23 cellular contexts compared by ENCODE assay signal in the genomic region with DNA sequence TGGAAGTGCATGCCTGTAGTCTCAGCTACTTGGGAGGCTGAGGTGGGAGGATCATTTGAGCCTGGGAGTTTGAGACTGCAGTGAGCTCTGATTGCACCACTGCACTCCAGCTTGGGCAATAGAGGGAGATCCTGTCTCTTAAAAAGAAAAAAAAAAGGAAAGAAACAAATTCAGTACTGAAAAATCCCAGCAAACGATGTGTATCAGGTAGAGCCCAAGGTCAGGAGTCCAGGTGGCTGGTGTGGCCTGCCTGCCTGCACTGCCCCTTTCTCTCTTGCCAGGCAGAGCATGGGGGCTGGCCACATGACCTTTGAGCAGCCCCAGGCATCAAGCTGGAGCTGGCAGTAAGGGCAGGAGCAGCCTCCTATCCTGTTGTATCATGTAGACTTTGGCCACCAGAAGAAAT. TPM values are rescaled to one million over a fixed set of nuclear protein-coding genes. Genes with fewer than 3 reads are reported as not detected.
A peak's percentile ranks its signal among the peaks of the same experiment; 100 is the strongest.
DNase-seq lines count a peak whose midpoint lies in the region; ATAC-seq and TF ChIP-seq lines count a peak whose summit lies in the region.
"Had no signal": no experiment of that assay in that cellular context is flagged by ENCODE, and none has a peak within 500 bp of the region (broad histone marks: within the 10 kb centered on the region; RNA-seq: fewer than 3 reads in every experiment).

No MANE protein-coding gene starts in this region.

- no peaks in the 10 kb centered on the region for H3K9me3 Mint-ChIP-seq in activated T-cell treated with anti-CD3 and anti-CD28 coated beads, Interleukin-2, amount 50 U/mL, for 24 hours
- H3K9me3 Mint-ChIP-seq: endodermal cell; naive thymus-derived CD8-positive, alpha-beta T cell had no signal

- POLR2A ChIA-PET in HEK293T (lab: Yijun Ruan, JAX), result no interaction called here

- H3K4me1 ChIP-seq in mucosa of descending colon (ENCODE audit: low read depth) (no peaks in the 10 kb centered on the region), upper lobe of left lung (peaks cover 12 to 33% (median 28%) of the 10 kb centered on the region in 4 donors), gastrocnemius medialis (peaks cover 5 to 17% of the 10 kb centered on the region in 2 donors), tibial nerve (peaks cover 0 to 17% (median 0%) of the 10 kb centered on the region in 4 donors)
- H3K4me1 ChIP-seq: colonic mucosa had no signal

- no peak overlapping the region for H3K4me3 ChIP-seq in mucosa of descending colon
- H3K4me3 ChIP-seq in upper lobe of left lung, result no peak overlapping the region
- no peak overlapping the region for H3K4me3 ChIP-seq in gastrocnemius medialis
- no peak overlapping the region for H3K4me3 ChIP-seq in tibial nerve
- H3K4me3 ChIP-seq: body of pancreas, colonic mucosa, smooth muscle cell had no signal

- H3K27ac ChIP-seq in epithelial cell of prostate, result peak overlapping the region; percentile 26
- peak overlapping the region in 3 of 4 donors; percentile 38 to 71 (median 40) for H3K27ac ChIP-seq in upper lobe of left lung
- H3K27ac ChIP-seq in gastrocnemius medialis, result no peak overlapping the region
- no peak overlapping the region for H3K27ac ChIP-seq in tibial nerve
- H3K27ac ChIP-seq: body of pancreas, colonic mucosa had no signal

- H3K27me3 Mint-ChIP-seq in activated T-cell treated with anti-CD3 and anti-CD28 coated beads, Interleukin-2, amount 50 U/mL, for 24 hours, result no peaks in the 10 kb centered on the region
- H3K27me3 Mint-ChIP-seq: activated naive CD8-positive, alpha-beta T cell treated with anti-CD3 and anti-CD28 coated beads, Interleukin-2, amount 10 ng/mL, durations not matched to agents 7 days and 5 days; naive thymus-derived CD8-positive, alpha-beta T cell; progenitor cell of endocrine pancreas had no signal

- in situ Hi-C loops in gastrocnemius medialis (cut with MboI; ENCODE audit: low sequenced_read_pairs in 4 of 4), result no loop called here

- CTCF ChIA-PET in HEK293T (lab: Yijun Ruan, JAX), result no interaction called here

- ATAC-seq in mucosa of descending colon, result peak; percentile 35
- no peak for ATAC-seq in upper lobe of left lung (ENCODE audit: low FRiP score in 2 of 2)
- no peak for ATAC-seq in gastrocnemius medialis
- ATAC-seq: body of pancreas; naive thymus-derived CD8-positive, alpha-beta T cell had no signal

- no peak overlapping the region for H3K4me3 Mint-ChIP-seq in activated T-cell treated with anti-CD3 and anti-CD28 coated beads, Interleukin-2, amount 50 U/mL, for 24 hours
- H3K4me3 Mint-ChIP-seq: activated naive CD8-positive, alpha-beta T cell treated with anti-CD3 and anti-CD28 coated beads, Interleukin-2, amount 10 ng/mL, durations not matched to agents 7 days and 5 days; endodermal cell had no signal

- TF ChIP-seq EP300 in upper lobe of left lung (IDR thresholded peaks at IDR 0.05), result no peak
- TF ChIP-seq EP300 in tibial nerve (IDR thresholded peaks at IDR 0.05), result no peak

- no peak for DNase-seq in activated T-cell treated with anti-CD3 and anti-CD28 coated beads, Interleukin-2, amount 50 U/mL, for 24 hours
- no peak for DNase-seq in activated T-cell treated with anti-CD3 and anti-CD28 coated beads for 4 hours
- no peak for DNase-seq in epithelial cell of prostate (ENCODE audit: low read depth, low spot score)
- no peak for DNase-seq in mucosa of descending colon
- DNase-seq in upper lobe of left lung, result no peak
- no peak for DNase-seq in HEK293T (ENCODE audit: extremely low spot score)
- no peak for DNase-seq in gastrocnemius medialis
- no peak for DNase-seq in tibial nerve (ENCODE audit: low spot score in 2 of 2)
- DNase-seq: activated CD4-positive, CD25-positive, alpha-beta regulatory T cell treated with anti-CD3 and anti-CD28 coated beads, Interleukin-2, amount 50 U/mL, for 72 hours; activated naive CD8-positive, alpha-beta T cell treated with anti-CD3 and anti-CD28 coated beads, Interleukin-2, amount 10 ng/mL, durations not matched to agents 7 days and 5 days; BE2C; body of pancreas; Calu3; colonic mucosa; endodermal cell; hypothalamus; mammary epithelial cell; naive thymus-derived CD8-positive, alpha-beta T cell; NCI-H1436; NCI-H524; stimulated activated CD4-positive, alpha-beta T cell treated with anti-CD3 and anti-CD28 coated beads, Interleukin-4, amount 100 ng/mL, for 24 hours had no signal

- TF ChIP-seq POLR2A in upper lobe of left lung (IDR thresholded peaks at IDR 0.05) (no peak), gastrocnemius medialis (IDR thresholded peaks at IDR 0.05) (no peak), tibial nerve (IDR thresholded peaks at IDR 0.05) (no peak)

- intact Hi-C loops in mucosa of descending colon (cut with DNase I, micrococcal nuclease), result no loop called here
- intact Hi-C loops in gastrocnemius medialis (cut with DNase I; ENCODE audit: low total_unique reads), result no loop called here

- H3K27me3 ChIP-seq in upper lobe of left lung (no peaks in the 10 kb centered on the region), gastrocnemius medialis (no peaks in the 10 kb centered on the region), tibial nerve (no peaks in the 10 kb centered on the region)
- H3K27me3 ChIP-seq: BE2C, body of pancreas, colonic mucosa had no signal

- no peaks in the 10 kb centered on the region for H3K9me3 ChIP-seq in mucosa of descending colon
- no peaks in the 10 kb centered on the region for H3K9me3 ChIP-seq in upper lobe of left lung
- no peaks in the 10 kb centered on the region for H3K9me3 ChIP-seq in gastrocnemius medialis
- no peaks in the 10 kb centered on the region for H3K9me3 ChIP-seq in tibial nerve
- H3K9me3 ChIP-seq: BE2C, body of pancreas, colonic mucosa had no signal

- H3K27ac Mint-ChIP-seq in activated T-cell treated with anti-CD3 and anti-CD28 coated beads, Interleukin-2, amount 50 U/mL, for 24 hours, result peak overlapping the region; percentile 33
- H3K27ac Mint-ChIP-seq: activated naive CD8-positive, alpha-beta T cell treated with anti-CD3 and anti-CD28 coated beads, Interleukin-2, amount 10 ng/mL, durations not matched to agents 7 days and 5 days; endodermal cell; progenitor cell of endocrine pancreas had no signal

- TF ChIP-seq CTCF in mucosa of descending colon (IDR thresholded peaks at IDR 0.05) (no peak), upper lobe of left lung (IDR thresholded peaks at IDR 0.05) (no peak), gastrocnemius medialis (IDR thresholded peaks at IDR 0.05 in 4 of 5, conservative IDR thresholded peaks at IDR 0.05 in 1 of 5) (no peak), tibial nerve (IDR thresholded peaks at IDR 0.05) (no peak)

- peaks cover 93% of the 10 kb centered on the region for H3K36me3 Mint-ChIP-seq in activated T-cell treated with anti-CD3 and anti-CD28 coated beads, Interleukin-2, amount 50 U/mL, for 24 hours (ENCODE audit: low read depth)

- H3K4me1 Mint-ChIP-seq in activated T-cell treated with anti-CD3 and anti-CD28 coated beads, Interleukin-2, amount 50 U/mL, for 24 hours (ENCODE audit: low read depth), result peaks cover 60% of the 10 kb centered on the region
- H3K4me1 Mint-ChIP-seq: endodermal cell had no signal

- no peaks in the 10 kb centered on the region for H3K36me3 ChIP-seq in mucosa of descending colon (ENCODE audit: low read depth)
- peaks cover 0 to 36% (median 7%) of the 10 kb centered on the region in 4 donors for H3K36me3 ChIP-seq in upper lobe of left lung
- no peaks in the 10 kb centered on the region for H3K36me3 ChIP-seq in gastrocnemius medialis
- H3K36me3 ChIP-seq in tibial nerve, result no peaks in the 10 kb centered on the region
- H3K36me3 ChIP-seq: colonic mucosa had no signal

- WGBS in upper lobe of left lung, 2 donors, result 57 to 67% methylated on average over 1 of the region's 1 CpG
- WGBS in tibial nerve, 2 donors, result 70 to 76% methylated on average over 1 of the region's 1 CpG

TF ChIP-seq in HEK293T, 16 proteins besides CTCF, POLR2A, EP300 and RAD21:
- TF ChIP-seq SP1 (IDR thresholded peaks at IDR 0.05), result no peak
TF ChIP-seq in HEK293T: peak in this region for 0.

RNA-seq across cellular contexts. Expression of a gene that starts 31.8 kb away (rescaled TPM):
- total RNA-seq in mucosa of descending colon, result 10 to 100 TPM in 2 of 3 donors, 1 to 10 TPM in 1; 7.6 to 17.2 (median 12.0) TPM
- 10 to 100 TPM in 5 of 6 donors, 1 to 10 TPM in 1; 7.3 to 38.4 (median 22.1) TPM for total RNA-seq in upper lobe of left lung
- total RNA-seq in gastrocnemius medialis, result 1 to 10 TPM; 3.7 to 6.6 (median 4.9) TPM
- total RNA-seq in tibial nerve, result 10 to 100 TPM in 3 of 4 donors, 1 to 10 TPM in 1; 9.4 to 28.6 (median 17.7) TPM

Comparison
In these comparisons a context has a peak if more than half of its experiments do, and no peak if none do; other contexts are left out.
1. H3K27ac ChIP-seq: peak in epithelial cell of prostate (single experiment) and upper lobe of left lung (3 of 4); none in gastrocnemius medialis (0 of 4) and tibial nerve (0 of 4).